ENCODE assay signal across 23 cellular contexts in the genomic region with DNA sequence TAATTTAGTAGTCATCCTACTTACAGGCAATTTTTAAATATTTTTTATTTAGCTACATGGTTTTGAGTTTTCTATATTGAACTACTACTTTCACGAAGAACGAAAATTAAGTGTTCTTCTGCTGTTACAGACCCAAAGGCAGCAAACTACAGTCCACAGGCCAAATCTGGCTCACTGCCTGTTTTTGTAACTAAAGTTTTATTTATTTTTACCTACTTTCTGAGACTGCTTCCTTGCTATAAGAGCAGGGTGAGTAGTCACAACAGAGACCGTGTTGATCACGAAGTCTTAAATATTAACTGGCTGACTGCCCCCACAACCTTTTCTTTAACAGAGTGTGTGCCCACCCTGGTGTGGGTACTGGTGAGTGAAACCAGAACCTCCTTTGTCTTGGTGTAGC.
"Had no signal": no experiment of that assay in that cellular context is flagged by ENCODE, and none has a peak within 500 bp of the region (broad histone marks: within the 10 kb centered on the region; RNA-seq: fewer than 3 reads in every experiment).

No MANE protein-coding gene starts in this region.

- ATAC-seq: Right ventricle myocardium inferior had no signal

- H2AFZ ChIP-seq: PC-9 had no signal

- H3K9me2 ChIP-seq: SK-N-SH had no signal

- DNase-seq: Karpas-422, MM.1S, MV-4-11, NCI-H1092, NCI-H1105, NCI-H1417 treated with DMSO at 0.1 percent for 48 hours, NCI-H1436 treated with DMSO at 0.1 percent for 48 hours, NCI-H1694 treated with DMSO at 0.1 percent for 48 hours, NCI-H187 treated with DMSO at 0.1 percent for 48 hours, NCI-H2081, NCI-H2227 treated with DMSO at 0.1 percent for 48 hours, NCI-H345, NCI-H446, NCI-H524 treated with DMSO at 0.1 percent for 48 hours, NCI-H526 treated with DMSO at 0.1 percent for 48 hours, NCI-H774, SIG-M5, SJCRH30, T-helper 1 cell had no signal

- H3K4me1 ChIP-seq: SJCRH30 had no signal

- FAIRE-seq: RCC 7860 had no signal

- H3K27ac ChIP-seq: PC-9, SJCRH30 had no signal

- H3K27me3 ChIP-seq: SJCRH30 had no signal

- H3K9ac ChIP-seq: SK-N-SH had no signal

- H3K4me2 ChIP-seq: PC-9, SK-N-SH had no signal

- H3K9me3 ChIP-seq: SJCRH30, SK-N-SH had no signal

- H3K4me3 ChIP-seq: PC-9, SJCRH30 had no signal
